ENCODE assay signal across 8 cellular contexts in genomic region chr15:37865687-37866086, GRCh38.
"Had no signal": no experiment of that assay in that cellular context is flagged by ENCODE, and none has a peak within 500 bp of the region (broad histone marks: within the 10 kb centered on the region; RNA-seq: fewer than 3 reads in every experiment).

No MANE protein-coding gene starts in this region.

- FAIRE-seq: G401.6, GM12878, GM12891, GM12892, GM18507, GM19239 had no signal

- DNase-seq: GDM1, GF-D8 had no signal

- H3K4me3 ChIP-seq: GM12878 had no signal

- ATAC-seq: GM12878 had no signal
